ENCODE assay signal across 25 cellular contexts in the genomic region with DNA sequence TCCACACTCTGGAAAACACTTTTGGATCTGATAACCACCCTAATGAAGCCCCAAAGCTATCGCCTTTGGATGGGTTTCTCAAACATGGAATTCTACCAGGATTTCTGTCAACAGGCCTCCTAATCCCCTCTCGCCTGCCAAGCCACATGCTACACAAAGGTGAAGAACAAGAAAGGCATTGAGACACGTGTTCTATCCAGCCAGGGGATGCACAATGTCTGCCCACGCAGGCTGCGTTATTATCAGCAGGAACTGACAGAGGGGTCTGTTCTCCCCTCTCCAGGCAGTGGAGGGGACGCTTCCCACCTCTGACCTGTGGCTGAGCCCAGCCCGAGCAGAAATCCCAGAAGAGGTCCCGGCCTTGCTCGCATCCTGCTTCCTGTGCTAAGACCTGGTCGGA.
"Had no signal": no experiment of that assay in that cellular context is flagged by ENCODE, and none has a peak within 500 bp of the region (broad histone marks: within the 10 kb centered on the region; RNA-seq: fewer than 3 reads in every experiment).

No MANE protein-coding gene starts in this region.

- H3K27me3 ChIP-seq: SJCRH30 had no signal

- H3K4me3 ChIP-seq: SJCRH30 had no signal

- ATAC-seq: Panc1, SK-N-SH treated with all-trans-retinoic acid at 6 μM for 48 hours had no signal

- H3K27ac ChIP-seq: HL-60, KMS-11, RWPE1, SJCRH30 had no signal

- DNase-seq: Kasumi-1, NCI-H1092, NCI-H1105 treated with DMSO at 0.1 percent for 48 hours, NCI-H1417 treated with DMSO at 0.1 percent for 48 hours, NCI-H146, NCI-H1694 treated with DMSO at 0.1 percent for 48 hours, NCI-H1930, NCI-H2081, NCI-H2107, NCI-H2171, NCI-H226, NCI-H446, NCI-H510A, NCI-H524 treated with DMSO at 0.1 percent for 48 hours, NCI-H69, NCI-H774, PC-3, SHP77 treated with DMSO at 0.1 percent for 48 hours, SJCRH30 had no signal

- FAIRE-seq: HTR-8/SVneo had no signal

- H3K9ac ChIP-seq: KMS-11 had no signal

- H3K36me3 ChIP-seq: SJCRH30 had no signal

- H3K9me3 ChIP-seq: SJCRH30 had no signal

- H3K4me2 ChIP-seq: KMS-11 had no signal
